ENCODE assay signal across 8 cellular contexts in genomic region chr2:20666364-20667150, GRCh38. TPM values are rescaled to one million over a fixed set of nuclear protein-coding genes. Genes with fewer than 3 reads are reported as not detected.
DNase-seq lines count a peak whose midpoint lies in the region; ATAC-seq and TF ChIP-seq lines count a peak whose summit lies in the region.

TSS of gene GDF7 (plus strand) at chr2:20667144. CDS start at chr2:20667240, 96 bp downstream.

- CTCF ChIA-PET in naive thymus-derived CD4-positive, alpha-beta T cell (lab: Charles Lee): interaction anchor here (0.9 kb wide), 1 partner anchor 16 kb away, joined by 3 read pairs; the partner anchor contains the start of gene HS1BP3

- peak; percentile 32 for ATAC-seq in naive thymus-derived CD4-positive, alpha-beta T cell
- ATAC-seq in HG03025 (IDR thresholded peaks at IDR 0.05; ENCODE audit: low FRiP score, unreplicated experiment): no peak
- no peak for ATAC-seq in HG03039 (IDR thresholded peaks at IDR 0.05; ENCODE audit: unreplicated experiment)

- POLR2A ChIA-PET in naive thymus-derived CD4-positive, alpha-beta T cell (lab: Charles Lee): no interaction called here

- no peak for TF ChIP-seq POLR2A in Peyer's patch (IDR thresholded peaks at IDR 0.05)

- no peak within 1 kb of the TSS for H3K27ac Mint-ChIP-seq in naive thymus-derived CD4-positive, alpha-beta T cell

- peaks cover 47 to 73% (median 65%) of the 10 kb centered on the region in 5 donors for H3K27me3 Mint-ChIP-seq in naive thymus-derived CD4-positive, alpha-beta T cell

- H3K36me3 ChIP-seq in Peyer's patch: no peaks in the 10 kb centered on the region
- H3K36me3 ChIP-seq in naive thymus-derived CD4-positive, alpha-beta T cell (ENCODE audit: control insufficient read depth in 2 of 3, insufficient read depth in 3 of 3, low read length in 3 of 3): no peaks in the 10 kb centered on the region

- H3K36me3 Mint-ChIP-seq in naive thymus-derived CD4-positive, alpha-beta T cell: no peaks in the 10 kb centered on the region

- peaks cover 4 to 65% of the 10 kb centered on the region in 2 donors for H3K27me3 ChIP-seq in Peyer's patch
- H3K27me3 ChIP-seq in naive thymus-derived CD4-positive, alpha-beta T cell (ENCODE audit: control insufficient read depth in 2 of 2, insufficient read depth in 2 of 2, low read length in 2 of 2): peaks cover 10 to 21% of the 10 kb centered on the region in 2 donors

- H3K4me3 Mint-ChIP-seq in naive thymus-derived CD4-positive, alpha-beta T cell: peak within 1 kb of the TSS; percentile 78 to 91 (median 84)

- intact Hi-C loops in naive thymus-derived CD4-positive, alpha-beta T cell (cut with micrococcal nuclease): loop anchor here (2.0 to 10.0 kb wide), 3 partner anchors 16 to 648 kb away; partner anchors contain the start of genes HS1BP3 (in 1 of the 2) and LDAH (in 1 of the 2)

- H3K9me3 ChIP-seq in Peyer's patch: no peaks in the 10 kb centered on the region
- H3K9me3 ChIP-seq in naive thymus-derived CD4-positive, alpha-beta T cell (ENCODE audit: control insufficient read depth in 2 of 3, low read length in 3 of 3): no peaks in the 10 kb centered on the region

- H3K4me1 ChIP-seq in Peyer's patch: peaks cover 0 to 34% (median 11%) of the 10 kb centered on the region in 4 donors
- H3K4me1 ChIP-seq in naive thymus-derived CD4-positive, alpha-beta T cell (ENCODE audit: control insufficient read depth in 2 of 2, insufficient read depth in 2 of 2, low read length in 2 of 2): peaks cover 0 to 6% of the 10 kb centered on the region in 2 donors

- H3K4me3 ChIP-seq in Peyer's patch: peak within 1 kb of the TSS; percentile 43 to 56 (median 52)
- peak within 1 kb of the TSS; percentile 28 for H3K4me3 ChIP-seq in epithelial cell of esophagus (ENCODE audit: low read length)
- H3K4me3 ChIP-seq in naive thymus-derived CD4-positive, alpha-beta T cell (ENCODE audit: low read length): peak within 1 kb of the TSS; percentile 46

- TF ChIP-seq CTCF in Peyer's patch (IDR thresholded peaks at IDR 0.05) (peak in 1 of 6 experiments; percentile 30), epithelial cell of esophagus (IDR thresholded peaks at IDR 0.05; ENCODE audit: insufficient read depth, low read depth, low read length, missing control alignments) (no peak)

- peaks cover 0 to 3% (median 0%) of the 10 kb centered on the region in 11 donors for H3K9me3 Mint-ChIP-seq in naive thymus-derived CD4-positive, alpha-beta T cell

- H3K27ac ChIP-seq in Peyer's patch: peak within 1 kb of the TSS in 2 of 4 donors; percentile 46 to 57
- H3K27ac ChIP-seq in naive thymus-derived CD4-positive, alpha-beta T cell (ENCODE audit: low read depth, low read length): no peak within 1 kb of the TSS

- DNase-seq in stimulated activated CD4-positive, alpha-beta T cell treated with anti-CD3 and anti-CD28 coated beads, Interleukin-2, amount 100 ng/mL, for 24 hours: peak; percentile 30 to 32
- no peak for DNase-seq in stimulated activated CD4-positive, alpha-beta T cell treated with anti-CD3 and anti-CD28 coated beads, Interleukin-4, amount 100 ng/mL, for 24 hours
- DNase-seq in Peyer's patch: peak; percentile 61 to 69 (median 66)
- DNase-seq in epithelial cell of esophagus (ENCODE audit: low read depth): no peak
- DNase-seq in naive thymus-derived CD4-positive, alpha-beta T cell: peak in 2 of 9 donors; percentile 26 to 46
- no peak for DNase-seq in hypothalamus (lab: John Stamatoyannopoulos, UW)

- H3K4me1 Mint-ChIP-seq in naive thymus-derived CD4-positive, alpha-beta T cell: peaks cover 6 to 32% (median 15%) of the 10 kb centered on the region in 7 donors

RNA-seq across cellular contexts. Expression of gene GDF7, which starts in this region (rescaled TPM):
- total RNA-seq in Peyer's patch: 1 to 10 TPM in 1 of 4 donors, under 1 TPM in 3; 0.09 to 1.7 (median 0.38) TPM
- total RNA-seq in naive thymus-derived CD4-positive, alpha-beta T cell: under 1 TPM in 3 of 5 experiments, not detected in 2; 0.03 to 0.20 (median 0.05) TPM
- polyA plus RNA-seq in naive thymus-derived CD4-positive, alpha-beta T cell: under 1 TPM; 0.01 to 0.17 TPM

Comparison
In these comparisons a context has a peak if more than half of its experiments do, and no peak if none do; other contexts are left out.
1. DNase-seq: peak in stimulated activated CD4-positive, alpha-beta T cell treated with anti-CD3 and anti-CD28 coated beads, Interleukin-2, amount 100 ng/mL, for 24 hours (2 of 2) and Peyer's patch (3 of 3); none in stimulated activated CD4-positive, alpha-beta T cell treated with anti-CD3 and anti-CD28 coated beads, Interleukin-4, amount 100 ng/mL, for 24 hours (single experiment), epithelial cell of esophagus (single experiment) and hypothalamus (0 of 51).
2. Peak in ATAC-seq and H3K4me3 ChIP-seq in naive thymus-derived CD4-positive, alpha-beta T cell; RNA of the gene not detected or under 1 TPM.
3. Peak in every context shown above with its lines, with median percentiles within 50 percentile points of each other: H3K4me3 ChIP-seq.